In the genomic region with DNA sequence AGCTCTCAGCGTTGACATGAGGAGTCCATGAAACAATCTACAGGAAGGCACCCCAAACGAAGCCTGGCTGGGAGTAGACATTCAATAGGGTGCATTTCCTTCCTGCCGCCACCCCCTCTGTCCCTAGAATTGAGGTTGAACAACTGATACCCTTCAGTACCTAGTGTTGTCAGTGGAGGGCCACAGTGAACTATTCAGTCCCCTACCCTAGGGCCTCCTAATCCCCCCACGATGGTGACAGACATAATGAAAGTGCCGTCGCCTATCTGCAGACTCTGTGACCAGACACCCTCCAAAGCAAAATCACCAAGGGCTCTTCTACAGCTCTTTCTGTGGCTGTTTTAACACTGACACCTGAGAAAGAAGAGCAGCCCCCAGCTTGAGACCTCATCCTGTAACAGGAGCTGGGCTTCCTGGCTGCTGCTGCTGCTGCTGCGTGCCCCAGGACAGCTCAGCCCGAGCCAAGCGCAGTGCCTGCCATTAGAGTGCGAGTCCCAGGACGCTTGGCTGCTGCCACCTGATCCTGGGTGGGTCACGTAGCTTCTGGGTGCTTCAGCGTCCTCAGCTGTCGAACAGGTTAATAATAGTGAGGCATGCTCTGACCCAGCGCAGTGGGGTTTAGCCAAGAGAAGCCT, we compare ENCODE assay signal across 24 cellular contexts.
DNase-seq lines count a peak whose midpoint lies in the region; ATAC-seq lines count a peak whose summit lies in the region.
"Had no signal": no experiment of that assay in that cellular context is flagged by ENCODE, and none has a peak within 500 bp of the region (broad histone marks: within the 10 kb centered on the region; RNA-seq: fewer than 3 reads in every experiment).

No MANE protein-coding gene starts in this region.

- H3K9ac ChIP-seq in skeletal muscle tissue (ENCODE audit: low read depth in 1 of 3, low read length in 3 of 3), result peak overlapping the region; percentile 47 to 66 (median 55)

- H3K4me3 ChIP-seq in skeletal muscle tissue (ENCODE audit: low read length in 3 of 3), result peak overlapping the region; percentile 49 to 58 (median 51)
- H3K4me3 ChIP-seq: HAP-1, mucosa of descending colon, Peyer's patch had no signal

- H3K27ac ChIP-seq in skeletal muscle tissue (ENCODE audit: low read depth, low read length), result peak overlapping the region; percentile 85
- H3K27ac ChIP-seq: Peyer's patch had no signal

- H3K36me3 Mint-ChIP-seq in T-helper 17 cell (ENCODE audit: low read depth), result no peaks in the 10 kb centered on the region
- H3K36me3 Mint-ChIP-seq: activated naive CD4-positive, alpha-beta T cell treated with anti-CD3 and anti-CD28 coated beads, Interleukin-2, amount 50 U/mL, for 24 hours; CD4-positive, alpha-beta memory T cell; type B pancreatic cell had no signal

- H3K4me3 Mint-ChIP-seq in stimulated activated naive CD8-positive, alpha-beta T cell treated with anti-CD3 and anti-CD28 coated beads, Interleukin-15, amount 100 ng/mL, for 72 hours, result no peak overlapping the region
- peak overlapping the region; percentile 43 for H3K4me3 Mint-ChIP-seq in T-helper 17 cell
- H3K4me3 Mint-ChIP-seq: activated CD4-positive, alpha-beta memory T cell treated with anti-CD3 and anti-CD28 coated beads, Interleukin-2, amount 10 ng/mL, durations not matched to agents 7 days and 5 days; activated naive CD4-positive, alpha-beta T cell treated with anti-CD3 and anti-CD28 coated beads, Interleukin-2, amount 50 U/mL, for 24 hours; CD4-positive, alpha-beta memory T cell; effector memory CD8-positive, alpha-beta T cell; type B pancreatic cell had no signal

- peak; percentile 31 for ATAC-seq in stimulated activated naive CD8-positive, alpha-beta T cell treated with anti-CD3 and anti-CD28 coated beads, Interleukin-15, amount 100 ng/mL, for 72 hours
- ATAC-seq in stimulated activated naive CD8-positive, alpha-beta T cell treated with anti-CD3 and anti-CD28 coated beads, Interleukin-15, Interleukin-2, amounts not matched to agents 100 U/mL and 50 U/mL, for 24 hours, result no peak
- ATAC-seq in T-helper 17 cell, result no peak
- ATAC-seq: effector memory CD8-positive, alpha-beta T cell; left lobe of liver; mucosa of descending colon had no signal

- H3K4me1 ChIP-seq in skeletal muscle tissue (ENCODE audit: control insufficient read depth in 3 of 3, insufficient read depth in 3 of 3, low read length in 3 of 3), result peaks cover 19 to 38% (median 28%) of the 10 kb centered on the region in 3 donors
- H3K4me1 ChIP-seq: HAP-1, Peyer's patch had no signal

- no peak overlapping the region for H3K27ac Mint-ChIP-seq in stimulated activated naive CD8-positive, alpha-beta T cell treated with anti-CD3 and anti-CD28 coated beads, Interleukin-15, amount 100 ng/mL, for 72 hours
- H3K27ac Mint-ChIP-seq in T-helper 17 cell, result no peak overlapping the region
- H3K27ac Mint-ChIP-seq: activated CD4-positive, alpha-beta memory T cell treated with anti-CD3 and anti-CD28 coated beads, Interleukin-2, amount 10 ng/mL, durations not matched to agents 7 days and 5 days; activated naive CD4-positive, alpha-beta T cell treated with anti-CD3 and anti-CD28 coated beads, Interleukin-2, amount 50 U/mL, for 24 hours; CD4-positive, alpha-beta memory T cell; effector memory CD8-positive, alpha-beta T cell; type B pancreatic cell had no signal

- H3K36me3 ChIP-seq in skeletal muscle tissue (ENCODE audit: control insufficient read depth in 3 of 3, insufficient read depth in 3 of 3, low read length in 3 of 3), result no peaks in the 10 kb centered on the region
- H3K36me3 ChIP-seq: HAP-1, Peyer's patch had no signal

- H3K27me3 ChIP-seq in skeletal muscle tissue (ENCODE audit: control insufficient read depth in 3 of 3, insufficient read depth in 3 of 3, low read length in 3 of 3), result no peaks in the 10 kb centered on the region
- H3K27me3 ChIP-seq: Peyer's patch had no signal

- H3K27me3 Mint-ChIP-seq in stimulated activated naive CD8-positive, alpha-beta T cell treated with anti-CD3 and anti-CD28 coated beads, Interleukin-15, amount 100 ng/mL, for 72 hours, result peaks cover 9% of the 10 kb centered on the region
- H3K27me3 Mint-ChIP-seq in T-helper 17 cell, result peaks cover 30% of the 10 kb centered on the region
- H3K27me3 Mint-ChIP-seq: activated naive CD4-positive, alpha-beta T cell treated with anti-CD3 and anti-CD28 coated beads, Interleukin-2, amount 50 U/mL, for 24 hours had no signal

- H3K9me3 ChIP-seq in T-helper 17 cell (ENCODE audit: control insufficient read depth, low read length, poor library complexity, severe bottlenecking) (no peaks in the 10 kb centered on the region), skeletal muscle tissue (ENCODE audit: control insufficient read depth in 3 of 3, low read length in 3 of 3) (no peaks in the 10 kb centered on the region)
- H3K9me3 ChIP-seq: HAP-1, mucosa of descending colon, Peyer's patch had no signal

- peaks cover 10% of the 10 kb centered on the region for H3K4me1 Mint-ChIP-seq in stimulated activated naive CD8-positive, alpha-beta T cell treated with anti-CD3 and anti-CD28 coated beads, Interleukin-15, amount 100 ng/mL, for 72 hours
- peaks cover 4% of the 10 kb centered on the region for H3K4me1 Mint-ChIP-seq in T-helper 17 cell

- no peaks in the 10 kb centered on the region for H3K9me3 Mint-ChIP-seq in stimulated activated naive CD8-positive, alpha-beta T cell treated with anti-CD3 and anti-CD28 coated beads, Interleukin-15, amount 100 ng/mL, for 72 hours
- H3K9me3 Mint-ChIP-seq: activated CD4-positive, alpha-beta memory T cell treated with anti-CD3 and anti-CD28 coated beads, Interleukin-2, amount 10 ng/mL, durations not matched to agents 7 days and 5 days; activated naive CD4-positive, alpha-beta T cell treated with anti-CD3 and anti-CD28 coated beads, Interleukin-2, amount 50 U/mL, for 24 hours; CD4-positive, alpha-beta memory T cell; effector memory CD8-positive, alpha-beta T cell; type B pancreatic cell had no signal

- DNase-seq in stimulated activated naive CD8-positive, alpha-beta T cell treated with anti-CD3 and anti-CD28 coated beads, Interleukin-15, amount 100 ng/mL, for 72 hours, result no peak
- DNase-seq in stimulated activated naive CD8-positive, alpha-beta T cell treated with anti-CD3 and anti-CD28 coated beads, Interleukin-15, Interleukin-2, amounts not matched to agents 100 U/mL and 50 U/mL, for 24 hours, result no peak
- DNase-seq in T-helper 17 cell, result no peak
- DNase-seq in iPS-NIHi11 (ENCODE audit: low spot score), result peak; percentile 64
- no peak for DNase-seq in mucosa of gallbladder (ENCODE audit: low spot score)
- DNase-seq in SIG-M5 treated with dmso at 0.1 percent for 504 hours (lab: John Stamatoyannopoulos, UW; ENCODE audit: unreplicated experiment), result no peak
- DNase-seq in NCI-H1092 (lab: John Stamatoyannopoulos, UW), result no peak
- DNase-seq: activated CD4-positive, alpha-beta memory T cell treated with anti-CD3 and anti-CD28 coated beads, Interleukin-2, amount 10 ng/mL, durations not matched to agents 7 days and 5 days; activated CD4-positive, CD25-positive, alpha-beta regulatory T cell; activated T-cell treated with anti-CD3 and anti-CD28 coated beads, Interleukin-2, amount 50 U/mL, for 48 hours; CD4-positive, alpha-beta memory T cell; DMS153; effector memory CD8-positive, alpha-beta T cell; mucosa of descending colon; NCI-H1417; NCI-H345; nucleus accumbens; Peyer's patch; stimulated activated CD4-positive, alpha-beta T cell treated with anti-CD3 and anti-CD28 coated beads, Interleukin-4, amount 100 ng/mL, for 4 hours had no signal
